Comparison of ENCODE assay signal across 14 cellular contexts in the genomic region with DNA sequence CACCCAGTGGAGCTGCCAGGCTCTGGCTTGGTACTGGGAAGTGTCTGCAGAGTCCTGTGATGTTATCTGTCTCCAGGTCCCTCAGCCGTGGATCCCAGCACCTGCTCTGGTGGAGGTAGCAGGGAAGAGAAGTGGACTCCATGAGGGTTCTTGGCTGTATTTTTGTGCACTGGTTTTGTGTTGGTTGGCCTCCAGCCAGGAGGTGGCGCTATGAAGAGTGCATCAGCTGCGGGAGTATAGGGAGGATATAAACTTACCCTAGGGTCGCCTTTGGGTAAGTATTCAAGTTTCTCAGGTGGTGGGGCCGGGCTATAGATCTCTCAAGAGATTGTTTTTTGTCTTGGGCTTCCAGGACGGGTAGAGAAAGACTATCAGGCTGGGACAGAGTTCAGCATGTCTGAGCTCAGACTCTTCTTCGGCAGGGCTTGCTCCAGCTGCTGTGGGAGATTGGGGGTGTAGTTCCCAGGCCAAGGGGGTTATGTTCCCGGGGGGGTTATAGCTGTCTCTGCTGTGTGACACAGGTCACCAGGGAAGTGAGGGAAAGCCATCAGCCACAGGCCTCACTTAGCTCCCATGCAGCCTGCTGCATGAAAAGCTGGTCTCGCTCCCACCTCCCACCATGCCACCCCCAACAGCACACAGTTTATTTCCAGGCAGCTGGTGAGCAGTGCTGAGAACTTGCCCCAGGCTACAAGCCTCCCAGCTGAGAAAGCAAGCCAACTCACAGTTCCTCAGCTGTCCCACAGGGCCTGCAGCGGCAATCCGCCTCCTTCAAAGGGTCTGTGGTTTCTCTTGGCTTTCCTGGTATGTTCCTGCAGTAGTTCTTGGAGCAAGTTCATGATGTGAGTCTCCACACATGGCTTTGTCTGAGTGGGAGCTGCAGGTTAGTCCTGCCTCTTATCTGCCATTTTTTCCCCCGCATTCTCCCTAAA.
A peak's percentile ranks its signal among the peaks of the same experiment; 100 is the strongest.
DNase-seq lines count a peak whose midpoint lies in the region; ATAC-seq, FAIRE-seq and TF ChIP-seq lines count a peak whose summit lies in the region.
"Had no signal": no experiment of that assay in that cellular context is flagged by ENCODE, and none has a peak within 500 bp of the region (broad histone marks: within the 10 kb centered on the region; RNA-seq: fewer than 3 reads in every experiment).

No MANE protein-coding gene starts in this region.

- peaks cover 15% of the 10 kb centered on the region for H3K9me3 Mint-ChIP-seq in activated T-helper 2 cell treated with anti-CD3 and anti-CD28 coated beads, Interferon-gamma antibody, Interleukin-2, Interleukin-4, amounts not matched to agents 10 μg/mL and 5 μg/mL and 100 μg/mL, durations not matched to agents 14 hours and 24 hours and 36 hours
- peaks cover 9 to 35% (median 15%) of the 10 kb centered on the region in 6 donors for H3K9me3 Mint-ChIP-seq in immature natural killer cell

- no peaks in the 10 kb centered on the region for H3K4me1 ChIP-seq in HepG2 (ENCODE audit: insufficient read depth, low read length)
- no peaks in the 10 kb centered on the region for H3K4me1 ChIP-seq in mucosa of descending colon (ENCODE audit: low read depth)
- H3K4me1 ChIP-seq: pancreas had no signal

- H3K9me3 ChIP-seq in HepG2 (ENCODE audit: low read length) (peaks cover 8% of the 10 kb centered on the region; the same call in 1 of the 2 replicates), mucosa of descending colon (peaks cover 4% of the 10 kb centered on the region)
- H3K9me3 ChIP-seq: pancreas had no signal

- H3K27ac Mint-ChIP-seq in activated T-helper 2 cell treated with anti-CD3 and anti-CD28 coated beads, Interferon-gamma antibody, Interleukin-2, Interleukin-4, amounts not matched to agents 10 μg/mL and 5 μg/mL and 100 μg/mL, durations not matched to agents 14 hours and 24 hours and 36 hours, result no peak overlapping the region
- no peak overlapping the region for H3K27ac Mint-ChIP-seq in immature natural killer cell

- no peaks in the 10 kb centered on the region for H3K4me1 Mint-ChIP-seq in activated T-helper 2 cell treated with anti-CD3 and anti-CD28 coated beads, Interferon-gamma antibody, Interleukin-2, Interleukin-4, amounts not matched to agents 10 μg/mL and 5 μg/mL and 100 μg/mL, durations not matched to agents 14 hours and 24 hours and 36 hours (ENCODE audit: low read depth)
- no peaks in the 10 kb centered on the region for H3K4me1 Mint-ChIP-seq in immature natural killer cell

- H3K4me2 ChIP-seq in HepG2 (ENCODE audit: low read depth, low read length), result no peak overlapping the region

- TF ChIP-seq EP300 in HepG2 (IDR thresholded peaks at IDR 0.05; ENCODE audit: low read depth in 2 of 2, low read length in 2 of 2) (no peak), HepG2 (CRISPR knock-in tag; IDR thresholded peaks at IDR 0.05; ENCODE audit: borderline replicate concordance) (no peak)

- POLR2A ChIA-PET in HepG2 (lab: Yijun Ruan, JAX), result no interaction called here

- no peaks in the 10 kb centered on the region for H3K27me3 ChIP-seq in HepG2 (ENCODE audit: control insufficient read depth in 1 of 2, insufficient read depth in 2 of 2, low read length in 2 of 2)
- H3K27me3 ChIP-seq: pancreas had no signal

- WGBS in HepG2 (ENCODE audit: low lambda C conversion rate), result 93% methylated on average over 10 of the region's 12 CpGs

- no peak for TF ChIP-seq POLR2A in HepG2 (IDR thresholded peaks at IDR 0.05; ENCODE audit: insufficient read depth in 1 of 2, low read depth in 2 of 2, low read length in 2 of 2)

- no peak overlapping the region for H2AFZ ChIP-seq in HepG2 (ENCODE audit: low read length)

- in situ Hi-C loops in astrocyte of the spinal cord (cut with HindIII; ENCODE audit: low sequenced_read_pairs), result no loop called here
- in situ Hi-C loops in HepG2 (cut with HindIII; ENCODE audit: extremely low pct_ligation_motif_present, low pct_unique_long_range_greater_than_20kb), result no loop called here

- DNase-seq in Daoy (ENCODE audit: low read depth) (peak; percentile 92), LHCN-M2 (ENCODE audit: low read depth) (peak; percentile 91), astrocyte of the spinal cord (ENCODE audit: low read depth, low spot score) (peak; percentile 98), HepG2 (ENCODE audit: low spot score) (no peak), mucosa of descending colon (no peak), immature natural killer cell (no peak)
- no peak for DNase-seq in activated T-helper 2 cell treated with anti-CD3 and anti-CD28 coated beads, Interferon-gamma antibody, Interleukin-2, Interleukin-4, amounts not matched to agents 10 μg/mL and 5 μg/mL and 100 μg/mL, durations not matched to agents 14 hours and 24 hours and 36 hours (ENCODE audit: low spot score)
- DNase-seq: activated CD8-positive, alpha-beta memory T cell treated with anti-CD3 and anti-CD28 coated beads for 24 hours; GDM1; NCI-H1092; pancreas had no signal

- H3K9ac ChIP-seq in HepG2 (ENCODE audit: insufficient read depth, low read depth, low read length), result no peak overlapping the region

- no peak for TF ChIP-seq RAD21 in HepG2 (CRISPR knock-in tag; IDR thresholded peaks at IDR 0.05)

- peaks cover 3% of the 10 kb centered on the region for H3K36me3 Mint-ChIP-seq in activated T-helper 2 cell treated with anti-CD3 and anti-CD28 coated beads, Interferon-gamma antibody, Interleukin-2, Interleukin-4, amounts not matched to agents 10 μg/mL and 5 μg/mL and 100 μg/mL, durations not matched to agents 14 hours and 24 hours and 36 hours (ENCODE audit: low read depth)
- H3K36me3 Mint-ChIP-seq in immature natural killer cell, result peaks cover 33 to 41% (median 36%) of the 10 kb centered on the region in 3 donors

- H3K4me3 ChIP-seq in astrocyte of the spinal cord (ENCODE audit: low read depth, low read length) (no peak overlapping the region), HepG2 (replicated peaks in 1 of 3; ENCODE audit: insufficient read depth in 1 of 3, low read depth in 2 of 3, low read length in 3 of 3) (no peak overlapping the region), mucosa of descending colon (no peak overlapping the region)
- H3K4me3 ChIP-seq: pancreas had no signal

- H3K27ac ChIP-seq in HepG2 (ENCODE audit: extremely low read length, insufficient read depth, low read length), result no peak overlapping the region
- H3K27ac ChIP-seq: pancreas had no signal

- FAIRE-seq in HepG2 (lab: Jason Lieb, UNC), result no peak
- FAIRE-seq: colon, pancreas, RCC 7860 had no signal

- H4K20me1 ChIP-seq in HepG2 (ENCODE audit: insufficient read depth, low read length), result no peaks in the 10 kb centered on the region

- H3K36me3 ChIP-seq in HepG2 (replicated peaks in 1 of 2; ENCODE audit: control insufficient read depth in 1 of 2, insufficient read depth in 2 of 2, low read length in 2 of 2) (peaks cover 0 to 21% of the 10 kb centered on the region in 2 experiments; a peak in 2 of 5 replicates), mucosa of descending colon (ENCODE audit: low read depth) (no peaks in the 10 kb centered on the region)
- H3K36me3 ChIP-seq: pancreas had no signal

- no peak overlapping the region for H3K4me3 Mint-ChIP-seq in activated T-helper 2 cell treated with anti-CD3 and anti-CD28 coated beads, Interferon-gamma antibody, Interleukin-2, Interleukin-4, amounts not matched to agents 10 μg/mL and 5 μg/mL and 100 μg/mL, durations not matched to agents 14 hours and 24 hours and 36 hours (ENCODE audit: low read depth)
- no peak overlapping the region for H3K4me3 Mint-ChIP-seq in immature natural killer cell

- H3K27me3 Mint-ChIP-seq in activated T-helper 2 cell treated with anti-CD3 and anti-CD28 coated beads, Interferon-gamma antibody, Interleukin-2, Interleukin-4, amounts not matched to agents 10 μg/mL and 5 μg/mL and 100 μg/mL, durations not matched to agents 14 hours and 24 hours and 36 hours (ENCODE audit: low read depth), result no peaks in the 10 kb centered on the region
- H3K27me3 Mint-ChIP-seq in immature natural killer cell (ENCODE audit: low read depth in 3 of 3), result peaks cover 2 to 3% (median 3%) of the 10 kb centered on the region in 3 donors

- no TSS peak for BruUV-seq in HepG2 (replicated peaks; lab: Mats Ljungman, UMichigan)

- no peaks in the 10 kb centered on the region for H3K79me2 ChIP-seq in HepG2 (ENCODE audit: insufficient read depth, low read length)

- intact Hi-C loops in HepG2 (cut with micrococcal nuclease; ENCODE audit: unreplicated experiment), result no loop called here
- intact Hi-C loops in activated T-helper 2 cell treated with anti-CD3 and anti-CD28 coated beads, Interferon-gamma antibody, Interleukin-2, Interleukin-4, amounts not matched to agents 10 μg/mL and 5 μg/mL and 100 μg/mL, durations not matched to agents 14 hours and 24 hours and 36 hours (cut with micrococcal nuclease), result no loop called here
- intact Hi-C loops in mucosa of descending colon (cut with DNase I, micrococcal nuclease), result no loop called here

- no peak for ATAC-seq in HepG2
- no peak for ATAC-seq in GM18873 (IDR thresholded peaks at IDR 0.05; ENCODE audit: low FRiP score, unreplicated experiment)
- ATAC-seq in mucosa of descending colon, result no peak
- ATAC-seq: pancreas had no signal

- CTCF ChIA-PET in HepG2 (lab: Yijun Ruan, JAX; ENCODE audit: low intra/inter-chr PET ratio, low total read pairs), result no interaction called here

- peak; percentile 26 for TF ChIP-seq CTCF in astrocyte of the spinal cord (IDR thresholded peaks at IDR 0.05; ENCODE audit: low read depth, low read length)
- peak; percentile 41 for TF ChIP-seq CTCF in HepG2 (CRISPR knock-in tag; IDR thresholded peaks at IDR 0.05)
- no peak for TF ChIP-seq CTCF in mucosa of descending colon (IDR thresholded peaks at IDR 0.05)

TF ChIP-seq in HepG2, 621 proteins besides CTCF, POLR2A, EP300 and RAD21 (continues in another document):
- TF ChIP-seq, protein P1, sequence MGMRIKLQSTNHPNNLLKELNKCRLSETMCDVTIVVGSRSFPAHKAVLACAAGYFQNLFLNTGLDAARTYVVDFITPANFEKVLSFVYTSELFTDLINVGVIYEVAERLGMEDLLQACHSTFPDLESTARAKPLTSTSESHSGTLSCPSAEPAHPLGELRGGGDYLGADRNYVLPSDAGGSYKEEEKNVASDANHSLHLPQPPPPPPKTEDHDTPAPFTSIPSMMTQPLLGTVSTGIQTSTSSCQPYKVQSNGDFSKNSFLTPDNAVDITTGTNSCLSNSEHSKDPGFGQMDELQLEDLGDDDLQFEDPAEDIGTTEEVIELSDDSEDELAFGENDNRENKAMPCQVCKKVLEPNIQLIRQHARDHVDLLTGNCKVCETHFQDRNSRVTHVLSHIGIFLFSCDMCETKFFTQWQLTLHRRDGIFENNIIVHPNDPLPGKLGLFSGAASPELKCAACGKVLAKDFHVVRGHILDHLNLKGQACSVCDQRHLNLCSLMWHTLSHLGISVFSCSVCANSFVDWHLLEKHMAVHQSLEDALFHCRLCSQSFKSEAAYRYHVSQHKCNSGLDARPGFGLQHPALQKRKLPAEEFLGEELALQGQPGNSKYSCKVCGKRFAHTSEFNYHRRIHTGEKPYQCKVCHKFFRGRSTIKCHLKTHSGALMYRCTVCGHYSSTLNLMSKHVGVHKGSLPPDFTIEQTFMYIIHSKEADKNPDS (CRISPR knock-in tag; IDR thresholded peaks at IDR 0.05), result no peak
- TF ChIP-seq MYC (CRISPR knock-in tag; IDR thresholded peaks at IDR 0.05; ENCODE audit: borderline replicate concordance), result no peak

Comparison
In these comparisons a context has a peak if more than half of its experiments do, and no peak if none do; other contexts are left out.
1. DNase-seq: peak in Daoy (single experiment), LHCN-M2 (single experiment) and astrocyte of the spinal cord (single experiment); none in HepG2 (single experiment), activated T-helper 2 cell treated with anti-CD3 and anti-CD28 coated beads, Interferon-gamma antibody, Interleukin-2, Interleukin-4, amounts not matched to agents 10 μg/mL and 5 μg/mL and 100 μg/mL, durations not matched to agents 14 hours and 24 hours and 36 hours (single experiment), mucosa of descending colon (0 of 3) and immature natural killer cell (0 of 3).